ENCODE assay signal across 12 cellular contexts in genomic region chr6:148999501-148999900, GRCh38.
DNase-seq lines count a peak whose midpoint lies in the region; ATAC-seq, FAIRE-seq and TF ChIP-seq lines count a peak whose summit lies in the region.
"Had no signal": no experiment of that assay in that cellular context is flagged by ENCODE, and none has a peak within 500 bp of the region (broad histone marks: within the 10 kb centered on the region; RNA-seq: fewer than 3 reads in every experiment).

No MANE protein-coding gene starts in this region.

- no peaks in the 10 kb centered on the region for H4K20me1 ChIP-seq in keratinocyte (ENCODE audit: control insufficient read depth, extremely low read depth, insufficient read depth, low read length)

- 23 to 48% (median 32%) methylated on average over 1 of the region's 1 CpG for WGBS in spleen, 5 donors

- no peak for TF ChIP-seq CTCF in coronary artery (IDR thresholded peaks at IDR 0.05)
- no peak for TF ChIP-seq CTCF in keratinocyte (optimal IDR thresholded peaks at IDR 0.05 in 1 of 3, IDR thresholded peaks at IDR 0.05 in 1 of 3, conservative IDR thresholded peaks at IDR 0.05 in 1 of 3; ENCODE audit: extremely low read depth in 1 of 3, insufficient read depth in 2 of 3, low read length in 3 of 3)
- TF ChIP-seq CTCF in spleen (IDR thresholded peaks at IDR 0.05 in 8 of 11, conservative IDR thresholded peaks at IDR 0.05 in 3 of 11) = no peak

- H3K4me1 ChIP-seq in keratinocyte (ENCODE audit: control insufficient read depth, extremely low read depth, insufficient read depth, low read length) (peaks cover 16% of the 10 kb centered on the region), spleen (peaks cover 4 to 37% (median 17%) of the 10 kb centered on the region in 6 donors)
- H3K4me1 ChIP-seq in effector memory CD4-positive, alpha-beta T cell (ENCODE audit: control insufficient read depth, insufficient read depth, low read length, poor library complexity, severe bottlenecking) = no peaks in the 10 kb centered on the region

- H3K9me3 ChIP-seq in keratinocyte (ENCODE audit: control insufficient read depth, low read depth, low read length) = no peaks in the 10 kb centered on the region
- H3K9me3 ChIP-seq in spleen = peaks cover 3 to 20% (median 16%) of the 10 kb centered on the region in 8 donors
- H3K9me3 ChIP-seq in effector memory CD4-positive, alpha-beta T cell (ENCODE audit: control insufficient read depth, low read length) = no peaks in the 10 kb centered on the region

- DNase-seq in Right ventricle myocardium inferior (ENCODE audit: missing footprints) (no peak), cardiac septum (ENCODE audit: low spot score) (no peak), coronary artery (ENCODE audit: low spot score) (no peak), keratinocyte (ENCODE audit: low read depth, low spot score) (no peak), spleen (no peak), OCI-M2 (lab: John Stamatoyannopoulos, UW; ENCODE audit: unreplicated experiment) (no peak)
- no peak for DNase-seq in effector memory CD4-positive, alpha-beta T cell
- DNase-seq: activated CD4-positive, alpha-beta T cell treated with anti-CD3 and anti-CD28 coated beads for 36 hours; glutamatergic neuron; NCI-H146; NCI-H82 had no signal

- H3K4me3 ChIP-seq in coronary artery (no peak overlapping the region), keratinocyte (ENCODE audit: control insufficient read depth in 2 of 3, extremely low read depth in 1 of 3, insufficient read depth in 2 of 3, low read depth in 1 of 3, low read length in 3 of 3) (no peak overlapping the region), spleen (no peak overlapping the region)
- no peak overlapping the region for H3K4me3 ChIP-seq in effector memory CD4-positive, alpha-beta T cell (ENCODE audit: insufficient read depth, low read depth, low read length, poor library complexity, severe bottlenecking)

- dilution Hi-C loops in keratinocyte (cut with MboI; ENCODE audit: extremely low pct_ligation_motif_present, low sequenced_read_pairs) = no loop called here

- no peaks in the 10 kb centered on the region for H3K79me2 ChIP-seq in keratinocyte (ENCODE audit: control insufficient read depth, insufficient read depth, low read length)

- intact Hi-C loops in Right ventricle myocardium inferior (cut with DNase I) = no loop called here
- intact Hi-C loops in cardiac septum (cut with DNase I) = no loop called here
- intact Hi-C loops in spleen (cut with DNase I; ENCODE audit: low total_unique reads) = no loop called here

- H3K4me2 ChIP-seq in keratinocyte (ENCODE audit: control insufficient read depth, extremely low read depth, insufficient read depth, low read depth, low read length) = peak overlapping the region; percentile 57

- no peak for TF ChIP-seq POLR2A in spleen (IDR thresholded peaks at IDR 0.05)

- ATAC-seq in Right ventricle myocardium inferior (peak; percentile 38), HG02763 (IDR thresholded peaks at IDR 0.05; ENCODE audit: unreplicated experiment) (no peak)

- no peak for FAIRE-seq in keratinocyte (lab: Jason Lieb, UNC)

- no peak overlapping the region for H3K9ac ChIP-seq in keratinocyte (ENCODE audit: control insufficient read depth, extremely low read depth, insufficient read depth, low read length)

- H3K27me3 ChIP-seq in keratinocyte (ENCODE audit: control insufficient read depth, extremely low read depth, insufficient read depth, low read length) (no peaks in the 10 kb centered on the region), spleen (replicated peaks in 1 of 7) (no peaks in the 10 kb centered on the region)
- no peaks in the 10 kb centered on the region for H3K27me3 ChIP-seq in effector memory CD4-positive, alpha-beta T cell (replicated peaks; ENCODE audit: control insufficient read depth, insufficient read depth, low read length, poor library complexity, severe bottlenecking)

- H3K27ac ChIP-seq in coronary artery = peak overlapping the region; percentile 36 to 46
- no peak overlapping the region for H3K27ac ChIP-seq in keratinocyte (ENCODE audit: control insufficient read depth, insufficient read depth, low read length)
- H3K27ac ChIP-seq in spleen = peak overlapping the region in 3 of 8 donors; percentile 16 to 50 (median 23)
- H3K27ac ChIP-seq in effector memory CD4-positive, alpha-beta T cell (ENCODE audit: insufficient read depth, low read length, poor library complexity, severe bottlenecking) = no peak overlapping the region

- H3K36me3 ChIP-seq in keratinocyte (ENCODE audit: control insufficient read depth in 2 of 2, extremely low read depth in 1 of 2, insufficient read depth in 2 of 2, low read length in 2 of 2) (no peaks in the 10 kb centered on the region), spleen (peaks cover 0 to 4% (median 0%) of the 10 kb centered on the region in 6 donors)
- no peaks in the 10 kb centered on the region for H3K36me3 ChIP-seq in effector memory CD4-positive, alpha-beta T cell (ENCODE audit: control insufficient read depth, insufficient read depth, low read length)

- no peaks in the 10 kb centered on the region for H3K9me1 ChIP-seq in keratinocyte (ENCODE audit: control insufficient read depth, extremely low read depth, insufficient read depth, low read length)

- H2AFZ ChIP-seq in keratinocyte (ENCODE audit: control insufficient read depth, low read length) = no peak overlapping the region

Comparison
In these comparisons a context has a peak if more than half of its experiments do, and no peak if none do; other contexts are left out.
1. H3K27ac ChIP-seq: peak in coronary artery (2 of 2); none in keratinocyte (single experiment) and effector memory CD4-positive, alpha-beta T cell (single experiment).